1 cellular context compared by ENCODE assay signal in the genomic region with DNA sequence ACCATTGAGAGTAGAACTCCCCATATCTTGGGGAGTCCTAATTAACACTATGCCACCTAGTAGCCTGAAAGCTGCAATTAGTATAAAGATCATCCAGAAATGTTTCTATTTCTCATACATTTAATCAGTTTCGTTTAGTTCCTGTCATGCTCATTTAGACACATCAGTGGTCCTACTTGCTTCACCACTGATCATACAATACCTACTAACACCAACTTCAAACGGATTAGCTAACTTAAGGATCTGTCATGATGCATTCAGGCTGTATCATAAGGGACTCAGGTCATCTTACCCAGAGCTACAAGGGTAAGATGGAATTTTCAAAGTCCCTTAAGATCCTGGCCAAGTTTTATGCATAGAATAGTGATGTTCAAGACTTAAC.
TF ChIP-seq lines count a peak whose summit lies in the region.

No MANE protein-coding gene starts in this region.

TF ChIP-seq in IMR-90, 13 proteins besides CTCF, POLR2A, EP300 and RAD21:
- TF ChIP-seq FOS (IDR thresholded peaks at IDR 0.05; ENCODE audit: low read depth, low read length), result no peak
- TF ChIP-seq, protein P1, sequence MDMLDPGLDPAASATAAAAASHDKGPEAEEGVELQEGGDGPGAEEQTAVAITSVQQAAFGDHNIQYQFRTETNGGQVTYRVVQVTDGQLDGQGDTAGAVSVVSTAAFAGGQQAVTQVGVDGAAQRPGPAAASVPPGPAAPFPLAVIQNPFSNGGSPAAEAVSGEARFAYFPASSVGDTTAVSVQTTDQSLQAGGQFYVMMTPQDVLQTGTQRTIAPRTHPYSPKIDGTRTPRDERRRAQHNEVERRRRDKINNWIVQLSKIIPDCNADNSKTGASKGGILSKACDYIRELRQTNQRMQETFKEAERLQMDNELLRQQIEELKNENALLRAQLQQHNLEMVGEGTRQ (IDR thresholded peaks at IDR 0.05; ENCODE audit: low read depth, low read length), result no peak
TF ChIP-seq in IMR-90: peak in this region for 0.
